In the genomic region with DNA sequence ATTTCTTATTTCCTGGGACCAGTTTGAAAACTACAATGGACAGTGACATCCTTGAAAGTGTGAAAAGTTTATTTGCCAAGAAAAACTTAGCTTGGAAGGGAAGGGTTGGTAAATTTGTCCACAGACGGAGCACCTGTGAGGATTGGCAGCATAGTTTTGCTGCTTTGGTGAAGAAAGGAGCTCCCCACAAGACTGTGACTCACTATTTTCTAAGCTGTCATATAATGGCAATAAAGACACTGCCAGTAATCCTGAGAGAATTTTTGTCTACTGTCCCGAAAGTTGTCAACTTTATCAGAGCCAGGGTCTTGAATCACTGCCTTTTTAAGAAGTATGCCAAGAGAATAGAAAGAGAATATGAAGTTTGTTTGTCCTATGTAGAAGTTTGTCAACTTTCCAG, we compare ENCODE assay signal across 14 cellular contexts.
"Had no signal": no experiment of that assay in that cellular context is flagged by ENCODE, and none has a peak within 500 bp of the region (broad histone marks: within the 10 kb centered on the region; RNA-seq: fewer than 3 reads in every experiment).

No MANE protein-coding gene starts in this region.

- H2AFZ ChIP-seq: parathyroid adenoma had no signal

- H3K4me1 ChIP-seq: parathyroid adenoma, tibial nerve had no signal

- H3K27me3 Mint-ChIP-seq: activated CD4-positive, alpha-beta T cell treated with anti-CD3 and anti-CD28 coated beads for 36 hours; brain; naive B cell had no signal

- DNase-seq: activated CD4-positive, alpha-beta T cell treated with anti-CD3 and anti-CD28 coated beads for 36 hours; activated CD8-positive, alpha-beta memory T cell treated with anti-CD3 and anti-CD28 coated beads, Interleukin-2, amount 50 U/mL, for 48 hours; activated CD8-positive, alpha-beta T cell treated with anti-CD3 and anti-CD28 coated beads, Interleukin-2, amount 10 ng/mL, durations not matched to agents 7 days and 5 days; activated naive CD4-positive, alpha-beta T cell treated with Interleukin-2 at 50 U/mL for 16 hours; dermis blood vessel endothelial cell; foreskin fibroblast; head of caudate nucleus; naive B cell; retina; T-helper 9 cell had no signal

- H3K4me1 Mint-ChIP-seq: activated CD4-positive, alpha-beta T cell treated with anti-CD3 and anti-CD28 coated beads for 36 hours; naive B cell had no signal

- H3K79me2 ChIP-seq: parathyroid adenoma had no signal

- H3K27ac ChIP-seq: parathyroid adenoma, tibial nerve had no signal

- H3K9me3 ChIP-seq: tibial nerve had no signal

- H3K27me3 ChIP-seq: tibial nerve had no signal

- H3K9ac ChIP-seq: parathyroid adenoma had no signal

- H3K4me3 Mint-ChIP-seq: activated CD4-positive, alpha-beta T cell treated with anti-CD3 and anti-CD28 coated beads for 36 hours; activated CD8-positive, alpha-beta T cell treated with anti-CD3 and anti-CD28 coated beads, Interleukin-2, amount 10 ng/mL, durations not matched to agents 7 days and 5 days; activated T-helper 1 cell treated with anti-CD3 and anti-CD28 coated beads, Interleukin-12 subunit alpha, Interleukin-12 subunit beta, Interleukin-2, Interleukin-4 antibody, amounts not matched to agents 30 ng/mL and 10 ng/mL and 1 ng/mL, durations not matched to agents 14 hours and 24 hours and 36 hours; brain; naive B cell had no signal

- ATAC-seq: activated CD4-positive, alpha-beta T cell treated with anti-CD3 and anti-CD28 coated beads for 36 hours; activated CD8-positive, alpha-beta T cell treated with anti-CD3 and anti-CD28 coated beads, Interleukin-2, amount 10 ng/mL, durations not matched to agents 7 days and 5 days had no signal

- H3K9me3 Mint-ChIP-seq: activated T-helper 1 cell treated with anti-CD3 and anti-CD28 coated beads, Interleukin-12 subunit alpha, Interleukin-12 subunit beta, Interleukin-2, Interleukin-4 antibody, amounts not matched to agents 30 ng/mL and 10 ng/mL and 1 ng/mL, durations not matched to agents 14 hours and 24 hours and 36 hours; brain; naive B cell had no signal

- H3K36me3 ChIP-seq: tibial nerve had no signal

- H3K4me3 ChIP-seq: tibial nerve had no signal

- H3K27ac Mint-ChIP-seq: activated CD4-positive, alpha-beta T cell treated with anti-CD3 and anti-CD28 coated beads for 36 hours; activated CD8-positive, alpha-beta T cell treated with anti-CD3 and anti-CD28 coated beads, Interleukin-2, amount 10 ng/mL, durations not matched to agents 7 days and 5 days; activated T-helper 1 cell treated with anti-CD3 and anti-CD28 coated beads, Interleukin-12 subunit alpha, Interleukin-12 subunit beta, Interleukin-2, Interleukin-4 antibody, amounts not matched to agents 30 ng/mL and 10 ng/mL and 1 ng/mL, durations not matched to agents 14 hours and 24 hours and 36 hours; brain; naive B cell had no signal

- H3K36me3 Mint-ChIP-seq: brain, naive B cell had no signal
